Comparison of ENCODE assay signal across 1 cellular context in the genomic region with DNA sequence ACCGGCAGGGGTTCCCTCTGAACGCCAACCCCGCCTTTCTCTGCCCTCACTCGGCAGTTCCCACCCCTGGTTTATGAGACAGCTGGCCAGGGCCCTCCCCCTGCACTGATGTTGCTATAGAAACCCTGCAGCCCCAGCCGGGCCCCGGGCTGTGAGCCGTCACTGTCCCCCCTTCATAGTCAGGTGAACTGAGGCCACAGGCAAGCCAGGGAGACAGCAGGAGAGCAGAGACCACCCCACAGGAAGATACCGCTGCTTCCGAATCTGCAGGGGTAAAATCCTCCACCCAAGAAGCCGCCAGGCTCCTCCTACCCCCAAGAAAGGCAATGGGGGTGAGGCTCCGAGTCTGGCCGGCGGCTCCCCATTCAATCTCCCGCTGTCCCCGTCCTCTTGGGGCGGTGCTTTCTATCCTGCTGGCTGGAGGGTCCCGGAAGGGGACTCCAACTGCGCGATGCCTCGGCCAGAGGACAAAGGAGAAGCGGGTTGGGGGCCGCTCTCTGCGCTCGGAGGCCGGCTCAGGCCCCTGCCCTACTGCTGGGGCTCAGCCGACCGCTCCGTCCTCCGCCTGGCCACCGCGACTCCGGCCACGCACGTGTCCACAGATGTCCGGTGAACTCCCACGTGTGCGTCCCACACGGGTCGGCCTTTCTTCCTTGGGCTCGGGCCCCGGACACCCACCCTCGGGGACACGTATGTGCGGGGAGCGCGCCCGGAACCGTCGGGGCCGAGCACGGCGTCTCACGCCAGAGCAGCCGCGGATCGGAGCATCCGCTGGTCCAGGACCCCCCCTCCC.
A peak's percentile ranks its signal among the peaks of the same experiment; 100 is the strongest.
TF ChIP-seq lines count a peak whose summit lies in the region.

No MANE protein-coding gene starts in this region.

TF ChIP-seq in HEK293, 187 proteins besides CTCF, POLR2A, EP300 and RAD21 (continued from another document and continues in another):
- peak; percentile 59 for TF ChIP-seq SP2 (tag by site-specific recombination; IDR thresholded peaks at IDR 0.05)
- TF ChIP-seq ZBTB7A (tag by site-specific recombination; IDR thresholded peaks at IDR 0.05; ENCODE audit: low read depth), result peak; percentile 90
- no peak for TF ChIP-seq ZNF777 (tag by site-specific recombination; IDR thresholded peaks at IDR 0.05; ENCODE audit: borderline replicate concordance)
- TF ChIP-seq, protein P1, sequence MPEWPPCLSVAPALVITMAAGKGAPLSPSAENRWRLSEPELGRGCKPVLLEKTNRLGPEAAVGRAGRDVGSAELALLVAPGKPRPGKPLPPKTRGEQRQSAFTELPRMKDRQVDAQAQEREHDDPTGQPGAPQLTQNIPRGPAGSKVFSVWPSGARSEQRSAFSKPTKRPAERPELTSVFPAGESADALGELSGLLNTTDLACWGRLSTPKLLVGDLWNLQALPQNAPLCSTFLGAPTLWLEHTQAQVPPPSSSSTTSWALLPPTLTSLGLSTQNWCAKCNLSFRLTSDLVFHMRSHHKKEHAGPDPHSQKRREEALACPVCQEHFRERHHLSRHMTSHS (tag by site-specific recombination; IDR thresholded peaks at IDR 0.05), result no peak
- peak; percentile 93 for TF ChIP-seq ZNF837 (tag by site-specific recombination; IDR thresholded peaks at IDR 0.05)
- peak; percentile 61; the same call in 1 of the 2 replicates for TF ChIP-seq BCL11B (tag by site-specific recombination; IDR thresholded peaks at IDR 0.05; ENCODE audit: low read depth)
- TF ChIP-seq ZNF214 (tag by site-specific recombination; IDR thresholded peaks at IDR 0.05; ENCODE audit: borderline replicate concordance), result no peak
- TF ChIP-seq, protein P2, sequence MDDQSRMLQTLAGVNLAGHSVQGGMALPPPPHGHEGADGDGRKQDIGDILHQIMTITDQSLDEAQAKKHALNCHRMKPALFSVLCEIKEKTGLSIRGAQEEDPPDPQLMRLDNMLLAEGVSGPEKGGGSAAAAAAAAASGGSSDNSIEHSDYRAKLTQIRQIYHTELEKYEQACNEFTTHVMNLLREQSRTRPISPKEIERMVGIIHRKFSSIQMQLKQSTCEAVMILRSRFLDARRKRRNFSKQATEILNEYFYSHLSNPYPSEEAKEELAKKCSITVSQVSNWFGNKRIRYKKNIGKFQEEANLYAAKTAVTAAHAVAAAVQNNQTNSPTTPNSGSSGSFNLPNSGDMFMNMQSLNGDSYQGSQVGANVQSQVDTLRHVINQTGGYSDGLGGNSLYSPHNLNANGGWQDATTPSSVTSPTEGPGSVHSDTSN (CRISPR knock-in tag; IDR thresholded peaks at IDR 0.05), result no peak
- no peak for TF ChIP-seq ZNF701 (tag by site-specific recombination; IDR thresholded peaks at IDR 0.05)
- peak; percentile 89 for TF ChIP-seq KLF10 (tag by site-specific recombination; IDR thresholded peaks at IDR 0.05)
- peak; percentile 98 for TF ChIP-seq ZNF398 (tag by site-specific recombination; IDR thresholded peaks at IDR 0.05)
- no peak for TF ChIP-seq HOXA7 (CRISPR knock-in tag; IDR thresholded peaks at IDR 0.05; ENCODE audit: borderline replicate concordance)
- TF ChIP-seq ZNF138 (tag by site-specific recombination; IDR thresholded peaks at IDR 0.05; ENCODE audit: borderline replicate concordance), result no peak
- 0 out of 2 replicates have a peak, but pooled peaks have one; percentile 16 for TF ChIP-seq SP7 (tag by site-specific recombination; IDR thresholded peaks at IDR 0.05)
- TF ChIP-seq ZNF626 (tag by site-specific recombination; IDR thresholded peaks at IDR 0.05), result no peak
- TF ChIP-seq ZNF211 (tag by site-specific recombination; IDR thresholded peaks at IDR 0.05; ENCODE audit: low read depth), result no peak
- peak; percentile 51; the same call in 1 of the 2 replicates for TF ChIP-seq ZXDB (tag by site-specific recombination; IDR thresholded peaks at IDR 0.05)
- peak; percentile 38 for TF ChIP-seq ZNF600 (tag by site-specific recombination; IDR thresholded peaks at IDR 0.05)
- no peak for TF ChIP-seq ZNF114 (tag by site-specific recombination; IDR thresholded peaks at IDR 0.05)
- TF ChIP-seq KLF16 (tag by site-specific recombination; IDR thresholded peaks at IDR 0.05), result 0 out of 2 replicates have a peak, but pooled peaks have one; percentile 25
- TF ChIP-seq ZNF513 (tag by site-specific recombination; IDR thresholded peaks at IDR 0.05), result no peak
- TF ChIP-seq, protein P3, sequence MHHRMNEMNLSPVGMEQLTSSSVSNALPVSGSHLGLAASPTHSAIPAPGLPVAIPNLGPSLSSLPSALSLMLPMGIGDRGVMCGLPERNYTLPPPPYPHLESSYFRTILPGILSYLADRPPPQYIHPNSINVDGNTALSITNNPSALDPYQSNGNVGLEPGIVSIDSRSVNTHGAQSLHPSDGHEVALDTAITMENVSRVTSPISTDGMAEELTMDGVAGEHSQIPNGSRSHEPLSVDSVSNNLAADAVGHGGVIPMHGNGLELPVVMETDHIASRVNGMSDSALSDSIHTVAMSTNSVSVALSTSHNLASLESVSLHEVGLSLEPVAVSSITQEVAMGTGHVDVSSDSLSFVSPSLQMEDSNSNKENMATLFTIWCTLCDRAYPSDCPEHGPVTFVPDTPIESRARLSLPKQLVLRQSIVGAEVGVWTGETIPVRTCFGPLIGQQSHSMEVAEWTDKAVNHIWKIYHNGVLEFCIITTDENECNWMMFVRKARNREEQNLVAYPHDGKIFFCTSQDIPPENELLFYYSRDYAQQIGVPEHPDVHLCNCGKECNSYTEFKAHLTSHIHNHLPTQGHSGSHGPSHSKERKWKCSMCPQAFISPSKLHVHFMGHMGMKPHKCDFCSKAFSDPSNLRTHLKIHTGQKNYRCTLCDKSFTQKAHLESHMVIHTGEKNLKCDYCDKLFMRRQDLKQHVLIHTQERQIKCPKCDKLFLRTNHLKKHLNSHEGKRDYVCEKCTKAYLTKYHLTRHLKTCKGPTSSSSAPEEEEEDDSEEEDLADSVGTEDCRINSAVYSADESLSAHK (tag by site-specific recombination; IDR thresholded peaks at IDR 0.05), result no peak
- TF ChIP-seq ZNF394 (tag by site-specific recombination; IDR thresholded peaks at IDR 0.05; ENCODE audit: borderline replicate concordance), result 0 out of 2 replicates have a peak, but pooled peaks have one; percentile 33
- no peak for TF ChIP-seq RBAK (tag by site-specific recombination; IDR thresholded peaks at IDR 0.05)
- no peak for TF ChIP-seq ZNF707 (tag by site-specific recombination; IDR thresholded peaks at IDR 0.05)
- TF ChIP-seq PRDM10 (tag by site-specific recombination; IDR thresholded peaks at IDR 0.05), result peak; percentile 66; the same call in 1 of the 2 replicates
- no peak for TF ChIP-seq ZNF585B (tag by site-specific recombination; IDR thresholded peaks at IDR 0.05)
- no peak for TF ChIP-seq REPIN1 (tag by site-specific recombination; IDR thresholded peaks at IDR 0.05; ENCODE audit: low read depth)
- no peak for TF ChIP-seq ZNF791 (tag by site-specific recombination; IDR thresholded peaks at IDR 0.05)
- TF ChIP-seq, protein P4, sequence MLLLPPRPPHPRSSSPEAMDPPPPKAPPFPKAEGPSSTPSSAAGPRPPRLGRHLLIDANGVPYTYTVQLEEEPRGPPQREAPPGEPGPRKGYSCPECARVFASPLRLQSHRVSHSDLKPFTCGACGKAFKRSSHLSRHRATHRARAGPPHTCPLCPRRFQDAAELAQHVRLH (tag by site-specific recombination; IDR thresholded peaks at IDR 0.05), result no peak; the same call in 1 of the 2 replicates
- TF ChIP-seq, protein P5, sequence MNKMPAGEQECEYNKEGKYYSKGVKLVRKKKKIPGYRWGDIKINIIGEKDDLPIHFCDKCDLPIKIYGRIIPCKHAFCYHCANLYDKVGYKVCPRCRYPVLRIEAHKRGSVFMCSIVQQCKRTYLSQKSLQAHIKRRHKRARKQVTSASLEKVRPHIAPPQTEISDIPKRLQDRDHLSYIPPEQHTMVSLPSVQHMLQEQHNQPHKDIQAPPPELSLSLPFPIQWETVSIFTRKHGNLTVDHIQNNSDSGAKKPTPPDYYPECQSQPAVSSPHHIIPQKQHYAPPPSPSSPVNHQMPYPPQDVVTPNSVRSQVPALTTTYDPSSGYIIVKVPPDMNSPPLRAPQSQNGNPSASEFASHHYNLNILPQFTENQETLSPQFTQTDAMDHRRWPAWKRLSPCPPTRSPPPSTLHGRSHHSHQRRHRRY (tag by site-specific recombination; IDR thresholded peaks at IDR 0.05), result no peak
- 0 out of 2 replicates have a peak, but pooled peaks have one; percentile 13 for TF ChIP-seq ZNF629 (tag by site-specific recombination; IDR thresholded peaks at IDR 0.05)
- no peak for TF ChIP-seq MZF1 (tag by site-specific recombination; IDR thresholded peaks at IDR 0.05; ENCODE audit: borderline replicate concordance)
- 0 out of 2 replicates have a peak, but pooled peaks have one; percentile 38 for TF ChIP-seq TRIM28 (IDR thresholded peaks at IDR 0.05; ENCODE audit: borderline replicate concordance, low read length)
- TF ChIP-seq ZEB2 (tag by site-specific recombination; IDR thresholded peaks at IDR 0.05), result peak; percentile 54
- TF ChIP-seq HOXC10 (CRISPR knock-in tag; IDR thresholded peaks at IDR 0.05), result no peak
- TF ChIP-seq GLIS1 (tag by site-specific recombination; IDR thresholded peaks at IDR 0.05), result peak; percentile 99
- peak; percentile 56; the same call in 1 of the 2 replicates for TF ChIP-seq ZNF501 (tag by site-specific recombination; IDR thresholded peaks at IDR 0.05)
- no peak for TF ChIP-seq ZBTB1 (tag by site-specific recombination; IDR thresholded peaks at IDR 0.05)
- TF ChIP-seq ZNF121 (tag by site-specific recombination; IDR thresholded peaks at IDR 0.05), result no peak
- no peak for TF ChIP-seq ZNF239 (tag by site-specific recombination; IDR thresholded peaks at IDR 0.05)
- peak; percentile 52; the same call in 1 of the 2 replicates for TF ChIP-seq KLF1 (tag by site-specific recombination; IDR thresholded peaks at IDR 0.05)
- TF ChIP-seq ZNF248 (tag by site-specific recombination; IDR thresholded peaks at IDR 0.05), result no peak
- TF ChIP-seq ZNF692 (tag by site-specific recombination; IDR thresholded peaks at IDR 0.05), result peak; percentile 13; the same call in 1 of the 2 replicates
- no peak for TF ChIP-seq SETDB1 (IDR thresholded peaks at IDR 0.05; ENCODE audit: insufficient read length, low read length)
- TF ChIP-seq WT1 (tag by site-specific recombination; IDR thresholded peaks at IDR 0.05), result no peak
- no peak for TF ChIP-seq ZBTB21 (tag by site-specific recombination; IDR thresholded peaks at IDR 0.05)
- TF ChIP-seq ZNF140 (tag by site-specific recombination; IDR thresholded peaks at IDR 0.05), result no peak
- no peak for TF ChIP-seq ZSCAN16 (tag by site-specific recombination; IDR thresholded peaks at IDR 0.05)
- TF ChIP-seq ZNF335 (tag by site-specific recombination; conservative IDR thresholded peaks at IDR 0.05), result 0 out of 2 replicates have a peak, but pooled peaks have one; percentile 28
